ENCODE assay signal across 8 cellular contexts in the genomic region with DNA sequence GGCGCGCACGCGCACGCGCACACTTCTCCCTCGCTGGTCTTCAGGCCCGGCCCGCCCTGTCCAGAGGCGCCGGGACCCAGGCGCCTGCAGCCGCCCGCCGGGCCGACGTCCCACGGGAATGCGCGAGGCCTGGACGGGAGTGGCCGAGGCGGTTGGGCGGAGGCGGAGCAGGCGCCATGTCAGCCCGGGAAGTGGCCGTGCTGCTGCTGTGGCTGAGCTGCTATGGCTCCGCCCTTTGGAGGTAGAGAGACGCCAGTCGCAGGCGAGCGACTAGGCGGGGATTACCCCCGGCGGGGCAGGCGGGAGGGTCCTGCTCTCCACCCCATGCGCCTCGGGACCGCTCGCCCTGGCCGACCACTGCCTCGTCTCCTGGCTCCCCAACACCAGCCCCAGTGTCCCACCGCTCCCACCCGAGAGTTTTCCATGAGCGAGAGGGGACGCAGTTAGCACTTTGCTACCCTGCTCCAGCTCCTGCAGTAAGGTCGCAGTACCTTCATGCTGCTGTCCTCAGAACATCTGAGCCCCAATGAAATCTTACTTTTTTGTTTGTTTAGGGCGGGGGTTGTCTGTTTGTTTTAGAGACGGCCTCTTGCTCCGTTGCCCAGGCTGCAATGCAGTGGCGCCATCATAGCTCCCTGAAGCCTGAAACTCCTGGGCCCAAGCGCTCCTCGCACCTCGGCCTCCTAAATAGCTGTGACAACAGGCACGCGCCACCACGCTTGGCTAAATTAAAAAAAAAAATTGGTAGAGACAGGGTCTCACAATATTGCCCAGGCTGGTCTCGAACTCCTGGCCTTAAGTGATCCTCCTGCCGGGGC. TPM values are rescaled to one million over a fixed set of nuclear protein-coding genes. Genes with fewer than 3 reads are reported as not detected.
A peak's percentile ranks its signal among the peaks of the same experiment; 100 is the strongest.
DNase-seq lines count a peak whose midpoint lies in the region; ATAC-seq and TF ChIP-seq lines count a peak whose summit lies in the region.

A gene with protein sequence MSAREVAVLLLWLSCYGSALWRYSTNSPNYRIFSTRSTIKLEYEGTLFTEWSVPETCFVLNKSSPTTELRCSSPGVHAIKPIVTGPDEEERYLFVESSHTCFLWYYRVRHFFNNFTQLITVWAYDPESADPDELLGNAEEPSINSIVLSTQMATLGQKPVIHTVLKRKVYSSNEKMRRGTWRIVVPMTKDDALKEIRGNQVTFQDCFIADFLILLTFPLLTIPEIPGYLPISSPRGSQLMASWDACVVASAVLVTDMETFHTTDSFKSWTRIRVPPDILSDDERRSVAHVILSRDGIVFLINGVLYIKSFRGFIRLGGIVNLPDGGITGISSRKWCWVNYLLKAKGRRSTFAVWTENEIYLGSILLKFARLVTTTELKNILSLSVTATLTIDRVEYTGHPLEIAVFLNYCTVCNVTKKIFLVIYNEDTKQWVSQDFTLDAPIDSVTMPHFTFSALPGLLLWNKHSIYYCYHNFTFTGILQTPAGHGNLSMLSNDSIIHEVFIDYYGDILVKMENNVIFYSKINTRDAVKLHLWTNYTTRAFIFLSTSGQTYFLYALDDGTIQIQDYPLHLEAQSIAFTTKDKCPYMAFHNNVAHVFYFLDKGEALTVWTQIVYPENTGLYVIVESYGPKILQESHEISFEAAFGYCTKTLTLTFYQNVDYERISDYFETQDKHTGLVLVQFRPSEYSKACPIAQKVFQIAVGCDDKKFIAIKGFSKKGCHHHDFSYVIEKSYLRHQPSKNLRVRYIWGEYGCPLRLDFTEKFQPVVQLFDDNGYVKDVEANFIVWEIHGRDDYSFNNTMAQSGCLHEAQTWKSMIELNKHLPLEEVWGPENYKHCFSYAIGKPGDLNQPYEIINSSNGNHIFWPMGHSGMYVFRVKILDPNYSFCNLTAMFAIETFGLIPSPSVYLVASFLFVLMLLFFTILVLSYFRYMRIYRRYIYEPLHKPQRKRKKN (plus strand): TSS at position 20 of the 818 bp plus-strand sequence. CDS start 157 bp downstream, at position 177.

- H3K27ac Mint-ChIP-seq in CD4-positive, alpha-beta T cell, result peak within 1 kb of the TSS; percentile 76
- peak within 1 kb of the TSS; percentile 78 to 97 (median 90) for H3K27ac Mint-ChIP-seq in naive thymus-derived CD4-positive, alpha-beta T cell
- H3K27ac Mint-ChIP-seq in stimulated activated effector memory CD8-positive, alpha-beta T cell treated with anti-CD3 and anti-CD28 coated beads, Interleukin-12 subunit alpha, Interleukin-12 subunit beta, amount 100 ng/mL, for 72 hours, result peak within 1 kb of the TSS; percentile 89

- peaks cover 6% of the 10 kb centered on the region for H3K4me1 ChIP-seq in OCI-LY7 (ENCODE audit: insufficient read depth, low read length, poor library complexity, severe bottlenecking)
- peaks cover 5 to 6% of the 10 kb centered on the region in 2 donors for H3K4me1 ChIP-seq in naive thymus-derived CD4-positive, alpha-beta T cell (ENCODE audit: control insufficient read depth in 2 of 2, insufficient read depth in 2 of 2, low read length in 2 of 2)

- peak within 1 kb of the TSS; percentile 82 for H3K4me3 Mint-ChIP-seq in CD4-positive, alpha-beta T cell
- H3K4me3 Mint-ChIP-seq in naive thymus-derived CD4-positive, alpha-beta T cell, result peak within 1 kb of the TSS; percentile 69 to 89 (median 82)
- peak within 1 kb of the TSS; percentile 84 for H3K4me3 Mint-ChIP-seq in stimulated activated effector memory CD8-positive, alpha-beta T cell treated with anti-CD3 and anti-CD28 coated beads, Interleukin-12 subunit alpha, Interleukin-12 subunit beta, amount 100 ng/mL, for 72 hours

- POLR2A ChIA-PET in CD4-positive, alpha-beta T cell (lab: Charles Lee), result interaction anchor here (0.6 to 2.2 kb wide), 15 partner anchors 10 to 1206 kb away, joined by 3 to 36 read pairs (median 3); a partner anchor contains a TSS
- POLR2A ChIA-PET in OCI-LY7 (lab: Charles Lee), result no interaction called here
- POLR2A ChIA-PET in naive thymus-derived CD4-positive, alpha-beta T cell (lab: Charles Lee), result interaction anchor here (0.5 to 3.0 kb wide), 14 partner anchors 8 to 1491 kb away, joined by 3 to 20 read pairs (median 4); a partner anchor contains a TSS

- peak within 1 kb of the TSS; percentile 56 for H3K4me2 ChIP-seq in OCI-LY7 (ENCODE audit: low read length)

- CTCF ChIA-PET in CD4-positive, alpha-beta T cell (lab: Charles Lee), result interaction anchor here (1.0 kb wide), 2 partner anchors 12 to 17 kb away, joined by 3 read pairs; no protein-coding TSS in a partner anchor
- CTCF ChIA-PET in OCI-LY7 (lab: Charles Lee; ENCODE audit: unreplicated experiment), result no interaction called here
- CTCF ChIA-PET in naive thymus-derived CD4-positive, alpha-beta T cell (lab: Charles Lee), result interaction anchor here (0.7 to 1.0 kb wide), 2 partner anchors 15 to 141 kb away, joined by 3 to 4 read pairs; no protein-coding TSS in a partner anchor

- no peak for TF ChIP-seq CTCF in CD4-positive, alpha-beta T cell (IDR thresholded peaks at IDR 0.05)
- TF ChIP-seq CTCF in OCI-LY7 (conservative IDR thresholded peaks at IDR 0.05; ENCODE audit: low read length), result no peak
- TF ChIP-seq CTCF in fibroblast of pulmonary artery (IDR thresholded peaks at IDR 0.05; ENCODE audit: low read length, missing control alignments), result no peak

- no peaks in the 10 kb centered on the region for H3K27me3 Mint-ChIP-seq in CD4-positive, alpha-beta T cell
- peaks cover 0 to 2% (median 0%) of the 10 kb centered on the region in 5 donors for H3K27me3 Mint-ChIP-seq in naive thymus-derived CD4-positive, alpha-beta T cell

- peak within 1 kb of the TSS; percentile 77 for H3K27ac ChIP-seq in CD4-positive, alpha-beta T cell (ENCODE audit: low read depth, low read length)
- no peak within 1 kb of the TSS for H3K27ac ChIP-seq in OCI-LY7 (ENCODE audit: low read depth, low read length, poor library complexity, severe bottlenecking)
- H3K27ac ChIP-seq in naive thymus-derived CD4-positive, alpha-beta T cell (ENCODE audit: low read depth, low read length), result peak within 1 kb of the TSS; percentile 78

- H2AFZ ChIP-seq in OCI-LY7 (ENCODE audit: low read length), result peak within 1 kb of the TSS; percentile 85

- H3K36me3 Mint-ChIP-seq in CD4-positive, alpha-beta T cell (ENCODE audit: low read depth), result peaks cover 7% of the 10 kb centered on the region
- H3K36me3 Mint-ChIP-seq in naive thymus-derived CD4-positive, alpha-beta T cell, result peaks cover 0 to 14% (median 4%) of the 10 kb centered on the region in 5 donors
- H3K36me3 Mint-ChIP-seq in stimulated activated effector memory CD8-positive, alpha-beta T cell treated with anti-CD3 and anti-CD28 coated beads, Interleukin-12 subunit alpha, Interleukin-12 subunit beta, amount 100 ng/mL, for 72 hours, result no peaks in the 10 kb centered on the region

- intact Hi-C loops in CD4-positive, alpha-beta T cell (cut with DNase I, micrococcal nuclease), result loop anchor here in 1 of 2 experiments (5.0 kb wide), 1 partner anchor 371 kb away; no protein-coding TSS in a partner anchor
- intact Hi-C loops in OCI-LY7 (cut with micrococcal nuclease; ENCODE audit: unreplicated experiment), result no loop called here
- intact Hi-C loops in naive thymus-derived CD4-positive, alpha-beta T cell (cut with micrococcal nuclease), result loop anchor here (1.0 to 2.0 kb wide), 5 partner anchors 9 to 509 kb away; a partner anchor contains a TSS

- H3K9me2 ChIP-seq in OCI-LY7 (ENCODE audit: insufficient read depth, low read length), result no peaks in the 10 kb centered on the region

- H3K4me3 ChIP-seq in OCI-LY7 (ENCODE audit: low read depth, low read length, poor library complexity, severe bottlenecking) (peak within 1 kb of the TSS; percentile 62), fibroblast of pulmonary artery (replicated peaks; ENCODE audit: low read depth, low read length) (peak within 1 kb of the TSS; percentile 61)
- peak within 1 kb of the TSS; percentile 77 for H3K4me3 ChIP-seq in naive thymus-derived CD4-positive, alpha-beta T cell (ENCODE audit: low read length)

- peaks cover 4% of the 10 kb centered on the region for H3K36me3 ChIP-seq in OCI-LY7 (ENCODE audit: insufficient read depth, low read length)
- no peaks in the 10 kb centered on the region for H3K36me3 ChIP-seq in naive thymus-derived CD4-positive, alpha-beta T cell (ENCODE audit: control insufficient read depth in 2 of 3, insufficient read depth in 3 of 3, low read length in 3 of 3)

- peaks cover 12% of the 10 kb centered on the region for H3K4me1 Mint-ChIP-seq in CD4-positive, alpha-beta T cell (ENCODE audit: low read depth)
- peaks cover 6 to 16% (median 13%) of the 10 kb centered on the region in 7 donors for H3K4me1 Mint-ChIP-seq in naive thymus-derived CD4-positive, alpha-beta T cell
- H3K4me1 Mint-ChIP-seq in stimulated activated effector memory CD8-positive, alpha-beta T cell treated with anti-CD3 and anti-CD28 coated beads, Interleukin-12 subunit alpha, Interleukin-12 subunit beta, amount 100 ng/mL, for 72 hours, result peaks cover 6% of the 10 kb centered on the region

- H3K9me3 ChIP-seq in CD4-positive, alpha-beta T cell (ENCODE audit: control insufficient read depth, low read length), result no peaks in the 10 kb centered on the region
- peaks cover 11% of the 10 kb centered on the region; the same call in 1 of the 2 replicates for H3K9me3 ChIP-seq in OCI-LY7 (ENCODE audit: low read length)
- no peaks in the 10 kb centered on the region for H3K9me3 ChIP-seq in naive thymus-derived CD4-positive, alpha-beta T cell (ENCODE audit: control insufficient read depth in 2 of 3, low read length in 3 of 3)

- no peaks in the 10 kb centered on the region for H3K79me2 ChIP-seq in OCI-LY7 (ENCODE audit: insufficient read depth, low read depth, low read length)

- ATAC-seq in CD4-positive, alpha-beta T cell (ENCODE audit: poor library complexity), result peak; percentile 98
- ATAC-seq in GM19324 (IDR thresholded peaks at IDR 0.05; ENCODE audit: low FRiP score, unreplicated experiment) (peak; percentile 99), HG03442 (IDR thresholded peaks at IDR 0.05; ENCODE audit: unreplicated experiment) (peak; percentile 98)
- peak; percentile 99 for ATAC-seq in naive thymus-derived CD4-positive, alpha-beta T cell
- ATAC-seq in stimulated activated effector memory CD8-positive, alpha-beta T cell treated with anti-CD3 and anti-CD28 coated beads, Interleukin-12 subunit alpha, Interleukin-12 subunit beta, amount 100 ng/mL, for 72 hours, result peak; percentile 99

- BruUV-seq in OCI-LY7 (replicated peaks; lab: Mats Ljungman, UMichigan), result no TSS peak

- no peaks in the 10 kb centered on the region for H3K9me3 Mint-ChIP-seq in CD4-positive, alpha-beta T cell
- H3K9me3 Mint-ChIP-seq in naive thymus-derived CD4-positive, alpha-beta T cell, result peaks cover 0 to 12% (median 0%) of the 10 kb centered on the region in 11 donors
- H3K9me3 Mint-ChIP-seq in stimulated activated effector memory CD8-positive, alpha-beta T cell treated with anti-CD3 and anti-CD28 coated beads, Interleukin-12 subunit alpha, Interleukin-12 subunit beta, amount 100 ng/mL, for 72 hours, result peaks cover 3% of the 10 kb centered on the region

- DNase-seq in CD4-positive, alpha-beta T cell, result peak; percentile 53 to 77 (median 66)
- DNase-seq in OCI-LY7 (ENCODE audit: low spot score), result peak; percentile 72
- peak; percentile 62 for DNase-seq in activated T-helper 9 cell treated with anti-CD3 and anti-CD28 coated beads, Interleukin-2, amount 50 U/mL, for 16 hours (ENCODE audit: low read depth)
- DNase-seq in fibroblast of pulmonary artery (ENCODE audit: low read depth), result peak; percentile 91
- peak; percentile 55 to 79 (median 76) for DNase-seq in naive thymus-derived CD4-positive, alpha-beta T cell
- DNase-seq in stimulated activated effector memory CD8-positive, alpha-beta T cell treated with anti-CD3 and anti-CD28 coated beads, Interleukin-12 subunit alpha, Interleukin-12 subunit beta, amount 100 ng/mL, for 72 hours (ENCODE audit: low spot score in 2 of 2), result peak; percentile 63 to 90

- H3K27me3 ChIP-seq in CD4-positive, alpha-beta T cell (ENCODE audit: control insufficient read depth, insufficient read depth, low read length), result no peaks in the 10 kb centered on the region
- no peaks in the 10 kb centered on the region for H3K27me3 ChIP-seq in naive thymus-derived CD4-positive, alpha-beta T cell (ENCODE audit: control insufficient read depth in 2 of 2, insufficient read depth in 2 of 2, low read length in 2 of 2)

- H4K20me1 ChIP-seq in OCI-LY7 (ENCODE audit: insufficient read depth, low read length), result no peaks in the 10 kb centered on the region

RNA-seq across cellular contexts. Expression of the gene that starts here (rescaled TPM):
- 1 to 10 TPM in 1 of 2 experiments, under 1 TPM in 1; 0.91 to 1.4 TPM for total RNA-seq in CD4-positive, alpha-beta T cell
- total RNA-seq in OCI-LY7 (2014; rRNA removed; shearing (Covaris generic)), result 0.41 TPM in 1 of 2 replicates, not detected in the other
- 0.79 and 1.1 TPM in 2 replicates for total RNA-seq in OCI-LY7 (2022)
- 1 to 10 TPM in 4 of 5 experiments, under 1 TPM in 1; 0.77 to 2.2 (median 1.7) TPM for total RNA-seq in naive thymus-derived CD4-positive, alpha-beta T cell
- polyA plus RNA-seq in naive thymus-derived CD4-positive, alpha-beta T cell, result under 1 TPM; 0.24 to 0.26 TPM
